9 cellular contexts compared by ENCODE assay signal in genomic region chr12:50589650-50590435, GRCh38.
DNase-seq lines count a peak whose midpoint lies in the region; ATAC-seq, FAIRE-seq and TF ChIP-seq lines count a peak whose summit lies in the region.
"Had no signal": no experiment of that assay in that cellular context is flagged by ENCODE, and none has a peak within 500 bp of the region (broad histone marks: within the 10 kb centered on the region; RNA-seq: fewer than 3 reads in every experiment).

No MANE protein-coding gene starts in this region.

- peak; percentile 77 for DNase-seq in BJ (ENCODE audit: low read depth)
- peak; percentile 81 for DNase-seq in KBM-7
- no peak for DNase-seq in activated T-cell treated with anti-CD3 and anti-CD28 coated beads, Interleukin-2, amount 50 U/mL, for 24 hours
- DNase-seq in keratinocyte (ENCODE audit: low read depth, low spot score) = no peak
- no peak for DNase-seq in spleen
- no peak for DNase-seq in Peyer's patch
- no peak for DNase-seq in DMS 273 (lab: John Stamatoyannopoulos, UW; ENCODE audit: unreplicated experiment)
- DNase-seq in effector memory CD8-positive, alpha-beta T cell = no peak
- DNase-seq: aorta had no signal

- peak overlapping the region; percentile 1 for H3K9ac ChIP-seq in keratinocyte (ENCODE audit: control insufficient read depth, extremely low read depth, insufficient read depth, low read length)

- H3K9me1 ChIP-seq in keratinocyte (ENCODE audit: control insufficient read depth, extremely low read depth, insufficient read depth, low read length) = no peaks in the 10 kb centered on the region

- FAIRE-seq in keratinocyte (lab: Jason Lieb, UNC) = no peak

- peaks cover 42% of the 10 kb centered on the region for H3K4me1 Mint-ChIP-seq in activated T-cell treated with anti-CD3 and anti-CD28 coated beads, Interleukin-2, amount 50 U/mL, for 24 hours (ENCODE audit: low read depth)
- peaks cover 10 to 19% of the 10 kb centered on the region in 2 donors for H3K4me1 Mint-ChIP-seq in effector memory CD8-positive, alpha-beta T cell (ENCODE audit: low read depth in 2 of 2)

- H3K4me2 ChIP-seq in keratinocyte (ENCODE audit: control insufficient read depth, extremely low read depth, insufficient read depth, low read depth, low read length) = peak overlapping the region; percentile 15

- H3K9me3 ChIP-seq in keratinocyte (ENCODE audit: control insufficient read depth, low read depth, low read length) = no peaks in the 10 kb centered on the region
- H3K9me3 ChIP-seq in spleen = no peaks in the 10 kb centered on the region
- H3K9me3 ChIP-seq in Peyer's patch = no peaks in the 10 kb centered on the region

- CTCF ChIA-PET in BJ (lab: Yijun Ruan, JAX) = interaction anchor here (0.6 kb wide), 2 partner anchors 11 to 956 kb away, joined by 3 to 4 read pairs; no protein-coding TSS in a partner anchor

- intact Hi-C loops in spleen (cut with DNase I; ENCODE audit: low total_unique reads) = no loop called here

- in situ Hi-C loops in KBM-7 (cut with MboI; ENCODE audit: low pct_unique_long_range_greater_than_20kb, low sequenced_read_pairs) = no loop called here

- no peaks in the 10 kb centered on the region for H4K20me1 ChIP-seq in keratinocyte (ENCODE audit: control insufficient read depth, extremely low read depth, insufficient read depth, low read length)

- H3K27ac ChIP-seq in keratinocyte (ENCODE audit: control insufficient read depth, insufficient read depth, low read length) = peak overlapping the region; percentile 41
- H3K27ac ChIP-seq in spleen = peak overlapping the region in 3 of 8 donors; percentile 9 to 24 (median 12)
- H3K27ac ChIP-seq in Peyer's patch = no peak overlapping the region

- no peak for TF ChIP-seq CTCF in BJ (IDR thresholded peaks at IDR 0.05; ENCODE audit: insufficient read depth, low read depth, low read length)
- TF ChIP-seq CTCF in keratinocyte (optimal IDR thresholded peaks at IDR 0.05 in 1 of 3, IDR thresholded peaks at IDR 0.05 in 1 of 3, conservative IDR thresholded peaks at IDR 0.05 in 1 of 3; ENCODE audit: extremely low read depth in 1 of 3, insufficient read depth in 2 of 3, low read length in 3 of 3) = no peak
- no peak for TF ChIP-seq CTCF in spleen (IDR thresholded peaks at IDR 0.05 in 8 of 11, conservative IDR thresholded peaks at IDR 0.05 in 3 of 11)
- no peak for TF ChIP-seq CTCF in Peyer's patch (IDR thresholded peaks at IDR 0.05)

- H3K4me1 ChIP-seq in keratinocyte (ENCODE audit: control insufficient read depth, extremely low read depth, insufficient read depth, low read length) (peaks cover 10% of the 10 kb centered on the region), spleen (peaks cover 0 to 67% (median 14%) of the 10 kb centered on the region in 6 donors), Peyer's patch (no peaks in the 10 kb centered on the region)

- no peaks in the 10 kb centered on the region for H3K27me3 ChIP-seq in BJ (ENCODE audit: control insufficient read depth, insufficient read depth, low read length)
- H3K27me3 ChIP-seq in keratinocyte (ENCODE audit: control insufficient read depth, extremely low read depth, insufficient read depth, low read length) = no peaks in the 10 kb centered on the region
- H3K27me3 ChIP-seq in spleen (replicated peaks in 1 of 7) = no peaks in the 10 kb centered on the region
- no peaks in the 10 kb centered on the region for H3K27me3 ChIP-seq in Peyer's patch

- TF ChIP-seq POLR2A in spleen (IDR thresholded peaks at IDR 0.05) = no peak
- no peak for TF ChIP-seq POLR2A in Peyer's patch (IDR thresholded peaks at IDR 0.05)

- no peak overlapping the region for H3K4me3 Mint-ChIP-seq in activated T-cell treated with anti-CD3 and anti-CD28 coated beads, Interleukin-2, amount 50 U/mL, for 24 hours
- H3K4me3 Mint-ChIP-seq in effector memory CD8-positive, alpha-beta T cell = no peak overlapping the region

- no peaks in the 10 kb centered on the region for H3K27me3 Mint-ChIP-seq in activated T-cell treated with anti-CD3 and anti-CD28 coated beads, Interleukin-2, amount 50 U/mL, for 24 hours
- no peaks in the 10 kb centered on the region for H3K27me3 Mint-ChIP-seq in effector memory CD8-positive, alpha-beta T cell

- no peaks in the 10 kb centered on the region for H3K36me3 Mint-ChIP-seq in activated T-cell treated with anti-CD3 and anti-CD28 coated beads, Interleukin-2, amount 50 U/mL, for 24 hours (ENCODE audit: low read depth)
- H3K36me3 Mint-ChIP-seq in effector memory CD8-positive, alpha-beta T cell (ENCODE audit: insufficient read depth) = no peaks in the 10 kb centered on the region

- peak overlapping the region; percentile 76 for H3K27ac Mint-ChIP-seq in activated T-cell treated with anti-CD3 and anti-CD28 coated beads, Interleukin-2, amount 50 U/mL, for 24 hours
- peak overlapping the region in 1 of 2 donors; percentile 64 for H3K27ac Mint-ChIP-seq in effector memory CD8-positive, alpha-beta T cell

- peaks cover 57% of the 10 kb centered on the region for H3K79me2 ChIP-seq in keratinocyte (ENCODE audit: control insufficient read depth, insufficient read depth, low read length)

- dilution Hi-C loops in keratinocyte (cut with MboI; ENCODE audit: extremely low pct_ligation_motif_present, low sequenced_read_pairs) = no loop called here

- H2AFZ ChIP-seq in keratinocyte (ENCODE audit: control insufficient read depth, low read length) = no peak overlapping the region

- no peak for ATAC-seq in effector memory CD8-positive, alpha-beta T cell (replicated peaks)

- H3K36me3 ChIP-seq in BJ (ENCODE audit: control insufficient read depth, insufficient read depth, low read length) (no peaks in the 10 kb centered on the region; the same call in 1 of the 2 replicates), keratinocyte (ENCODE audit: control insufficient read depth in 2 of 2, extremely low read depth in 1 of 2, insufficient read depth in 2 of 2, low read length in 2 of 2) (peaks cover 0 to 2% of the 10 kb centered on the region in 2 experiments), spleen (peaks cover 0 to 5% (median 0%) of the 10 kb centered on the region in 6 donors), Peyer's patch (peaks cover 0 to 2% (median 0%) of the 10 kb centered on the region in 3 donors)

- H3K4me3 ChIP-seq in BJ (ENCODE audit: low read depth, low read length) (no peak overlapping the region), keratinocyte (ENCODE audit: control insufficient read depth in 2 of 3, extremely low read depth in 1 of 3, insufficient read depth in 2 of 3, low read depth in 1 of 3, low read length in 3 of 3) (no peak overlapping the region), spleen (no peak overlapping the region), Peyer's patch (no peak overlapping the region)

- POLR2A ChIA-PET in BJ (lab: Charles Lee) = interaction anchor here (0.5 kb wide), 1 partner anchor 1598 kb away, joined by 3 read pairs; no protein-coding TSS in a partner anchor

- no peaks in the 10 kb centered on the region for H3K9me3 Mint-ChIP-seq in activated T-cell treated with anti-CD3 and anti-CD28 coated beads, Interleukin-2, amount 50 U/mL, for 24 hours
- H3K9me3 Mint-ChIP-seq in effector memory CD8-positive, alpha-beta T cell = no peaks in the 10 kb centered on the region

- 77 to 83% (median 83%) methylated on average over 8 of the region's 8 CpGs for WGBS in spleen, 5 donors

Comparison
In these comparisons a context has a peak if more than half of its experiments do, and no peak if none do; other contexts are left out.
1. DNase-seq: peak in BJ (single experiment) and KBM-7 (single experiment); none in activated T-cell treated with anti-CD3 and anti-CD28 coated beads, Interleukin-2, amount 50 U/mL, for 24 hours (single experiment), keratinocyte (single experiment), spleen (single experiment), Peyer's patch (0 of 3), DMS 273 (single experiment) and effector memory CD8-positive, alpha-beta T cell (0 of 3).